In the genomic region with DNA sequence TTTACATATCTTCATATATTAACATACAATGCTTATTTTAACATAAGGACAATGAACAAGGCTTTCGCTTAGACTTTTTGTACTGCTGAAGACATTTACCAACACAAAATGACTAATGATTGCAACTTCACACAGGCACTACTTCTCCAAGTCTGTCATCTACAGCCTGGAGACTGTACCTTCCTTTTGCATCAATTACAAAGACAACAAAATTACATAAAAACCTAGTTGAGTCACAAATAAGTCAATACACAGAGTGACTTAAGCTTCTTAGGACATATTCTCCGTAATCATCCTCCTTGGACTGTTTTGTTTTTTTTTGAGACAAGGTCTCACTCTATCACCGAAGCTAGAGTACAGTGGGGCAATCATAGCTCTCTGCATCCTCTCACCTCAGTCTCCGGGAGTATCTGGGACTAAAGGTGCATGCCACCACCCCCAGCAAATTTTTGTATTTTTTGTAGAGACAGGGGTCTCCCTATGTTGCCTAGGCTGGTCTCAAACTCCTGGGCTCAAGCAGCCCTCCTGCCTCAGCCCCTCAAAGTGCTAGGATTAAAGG, we compare ENCODE assay signal across 14 cellular contexts. TPM values are rescaled to one million over a fixed set of nuclear protein-coding genes. Genes with fewer than 3 reads are reported as not detected.
A peak's percentile ranks its signal among the peaks of the same experiment; 100 is the strongest.
DNase-seq lines count a peak whose midpoint lies in the region; ATAC-seq, FAIRE-seq and TF ChIP-seq lines count a peak whose summit lies in the region.
"Had no signal": no experiment of that assay in that cellular context is flagged by ENCODE, and none has a peak within 500 bp of the region (broad histone marks: within the 10 kb centered on the region; RNA-seq: fewer than 3 reads in every experiment).

No MANE protein-coding gene starts in this region.

- H3K9ac ChIP-seq in K562 (ENCODE audit: insufficient read depth in 1 of 2, low read depth in 2 of 2, low read length in 2 of 2), result no peak overlapping the region

- in situ Hi-C loops in K562 (cut with MboI), result no loop called here

- H3K36me3 ChIP-seq in GM23338 (ENCODE audit: insufficient read depth) (no peaks in the 10 kb centered on the region), K562 (ENCODE audit: control insufficient read depth, insufficient read depth, low read length) (peaks cover 25% of the 10 kb centered on the region)

- H3F3A ChIP-seq in GM23338 (replicated peaks; ENCODE audit: low read depth), result no peaks in the 10 kb centered on the region

- peaks cover 100% of the 10 kb centered on the region for H3K79me2 ChIP-seq in GM23338 (replicated peaks; ENCODE audit: insufficient read depth)
- peaks cover 100% of the 10 kb centered on the region for H3K79me2 ChIP-seq in K562 (ENCODE audit: control insufficient read depth, insufficient read depth, low read length)

- H3K27ac ChIP-seq in GM23338 (ENCODE audit: low read depth) (no peak overlapping the region; the same call in 1 of the 2 replicates), K562 (ENCODE audit: extremely low read depth, low read depth, low read length) (no peak overlapping the region)
- H3K27ac ChIP-seq: C4-2B had no signal

- peaks cover 18% of the 10 kb centered on the region for H3K9me3 Mint-ChIP-seq in activated CD4-positive, alpha-beta T cell treated with anti-CD3 and anti-CD28 coated beads for 36 hours (ENCODE audit: low read depth)
- H3K9me3 Mint-ChIP-seq in GM23338 (no peaks in the 10 kb centered on the region), nephron progenitor cell (peaks cover 52% of the 10 kb centered on the region)
- peaks cover 2 to 29% (median 10%) of the 10 kb centered on the region in 9 donors for H3K9me3 Mint-ChIP-seq in naive thymus-derived CD8-positive, alpha-beta T cell

- H3K9me1 ChIP-seq in K562 (ENCODE audit: control insufficient read depth, insufficient read depth, low read length), result no peaks in the 10 kb centered on the region

- no peak for ATAC-seq in activated CD4-positive, alpha-beta T cell treated with anti-CD3 and anti-CD28 coated beads for 36 hours
- ATAC-seq in GM23338 (no peak), K562 (peak; percentile 14; the same call in 1 of the 3 replicates), HG02938 (IDR thresholded peaks at IDR 0.05; ENCODE audit: unreplicated experiment) (no peak)
- peak; percentile 38 to 49 for ATAC-seq in naive thymus-derived CD8-positive, alpha-beta T cell

- no peak for TF ChIP-seq RAD21 in K562 (CRISPR knock-in tag; conservative IDR thresholded peaks at IDR 0.05 in 1 of 2, IDR thresholded peaks at IDR 0.05 in 1 of 2)

- H3K4me3 Mint-ChIP-seq in activated CD4-positive, alpha-beta T cell treated with anti-CD3 and anti-CD28 coated beads for 36 hours, result no peak overlapping the region
- H3K4me3 Mint-ChIP-seq in GM23338 (no peak overlapping the region), nephron progenitor cell (no peak overlapping the region)
- peak overlapping the region; percentile 16 to 78 (median 52) for H3K4me3 Mint-ChIP-seq in naive thymus-derived CD8-positive, alpha-beta T cell

- H3K9me3 ChIP-seq in K562 (replicated peaks; ENCODE audit: control insufficient read depth, insufficient read depth, low read depth, low read length), result no peaks in the 10 kb centered on the region; the same call in 1 of the 2 replicates

- POLR2A ChIA-PET in activated CD4-positive, alpha-beta T cell treated with anti-CD3 and anti-CD28 coated beads for 36 hours (lab: Charles Lee), result no interaction called here
- POLR2A ChIA-PET in K562 (lab: Yijun Ruan, JAX), result interaction anchor here (1.0 to 1.3 kb wide), 2 partner anchors 10 to 12 kb away, joined by 3 to 4 read pairs; no protein-coding TSS in a partner anchor
- POLR2A ChIA-PET in naive thymus-derived CD8-positive, alpha-beta T cell (lab: Charles Lee), result interaction anchor here (1.2 kb wide), 1 partner anchor 15 kb away, joined by 4 read pairs; no protein-coding TSS in a partner anchor

- H3K4me3 ChIP-seq in GM23338 (no peak overlapping the region), K562 (no peak overlapping the region)

- H3K36me3 Mint-ChIP-seq in activated CD4-positive, alpha-beta T cell treated with anti-CD3 and anti-CD28 coated beads for 36 hours (ENCODE audit: low read depth), result peaks cover 40% of the 10 kb centered on the region
- H3K36me3 Mint-ChIP-seq in GM23338 (ENCODE audit: low read depth) (peaks cover 6% of the 10 kb centered on the region; the same call in 2 of the 3 replicates), nephron progenitor cell (ENCODE audit: low read depth) (peaks cover 84% of the 10 kb centered on the region)
- H3K36me3 Mint-ChIP-seq in naive thymus-derived CD8-positive, alpha-beta T cell, result peaks cover 23 to 43% (median 27%) of the 10 kb centered on the region in 3 donors

- no TSS peak for BruUV-seq in K562 (replicated peaks; lab: Mats Ljungman, UMichigan)

- H3K27me3 Mint-ChIP-seq in activated CD4-positive, alpha-beta T cell treated with anti-CD3 and anti-CD28 coated beads for 36 hours, result no peaks in the 10 kb centered on the region
- H3K27me3 Mint-ChIP-seq in GM23338 (ENCODE audit: insufficient read depth, low read depth, poor library complexity), result no peaks in the 10 kb centered on the region
- no peaks in the 10 kb centered on the region for H3K27me3 Mint-ChIP-seq in naive thymus-derived CD8-positive, alpha-beta T cell
- peaks cover 6% of the 10 kb centered on the region for H3K27me3 Mint-ChIP-seq in nephron progenitor cell (ENCODE audit: low read depth, poor library complexity)

- peaks cover 88% of the 10 kb centered on the region for H4K20me1 ChIP-seq in GM23338 (replicated peaks; ENCODE audit: insufficient read depth)
- H4K20me1 ChIP-seq in K562 (replicated peaks; ENCODE audit: control insufficient read depth, insufficient read depth, low read length), result no peaks in the 10 kb centered on the region

- DNase-seq in activated CD4-positive, alpha-beta T cell treated with anti-CD3 and anti-CD28 coated beads for 36 hours, result no peak
- DNase-seq in activated CD4-positive, alpha-beta T cell treated with anti-CD3 and anti-CD28 coated beads for 1 hour, result no peak
- DNase-seq in GM23338 (ENCODE audit: low spot score), result no peak
- DNase-seq in K562 (ENCODE audit: extremely low read depth in 1 of 4, low spot score in 3 of 4), result no peak
- no peak for DNase-seq in naive thymus-derived CD8-positive, alpha-beta T cell
- DNase-seq in nephron progenitor cell, result no peak
- no peak for DNase-seq in SIG-M5 treated with dmso at 0.1 percent for 504 hours (lab: John Stamatoyannopoulos, UW; ENCODE audit: unreplicated experiment)
- DNase-seq: activated naive CD4-positive, alpha-beta T cell treated with Interleukin-2 at 50 U/mL for 16 hours; Karpas-422; NCI-H146; NCI-H446 had no signal

- CTCF ChIA-PET in activated CD4-positive, alpha-beta T cell treated with anti-CD3 and anti-CD28 coated beads for 36 hours (lab: Charles Lee), result interaction anchor here (0.8 to 16.4 kb wide), 4 partner anchors 6 to 77 kb away, joined by 3 to 200 read pairs (median 11); no protein-coding TSS in a partner anchor
- CTCF ChIA-PET in K562 (lab: Yijun Ruan, JAX; ENCODE audit: low intra/inter-chr PET ratio), result no interaction called here

- no peaks in the 10 kb centered on the region for H3K9me2 ChIP-seq in GM23338 (ENCODE audit: insufficient read depth)

- no peak for FAIRE-seq in K562 (lab: Jason Lieb, UNC)
- FAIRE-seq: TTC549 had no signal

- TF ChIP-seq CTCF in GM23338 (conservative IDR thresholded peaks at IDR 0.05; ENCODE audit: low read depth in 2 of 2) (no peak), K562 (IDR thresholded peaks at IDR 0.05 in 2 of 3, conservative IDR thresholded peaks at IDR 0.05 in 1 of 3; ENCODE audit: insufficient read depth in 2 of 3, low read depth in 1 of 3, low read length in 3 of 3) (no peak), nephron progenitor cell (IDR thresholded peaks at IDR 0.05) (no peak)

- H3K4me1 ChIP-seq in GM23338 (ENCODE audit: insufficient read depth) (peaks cover 49% of the 10 kb centered on the region), K562 (replicated peaks in 1 of 2; ENCODE audit: control insufficient read depth in 2 of 2, insufficient read depth in 2 of 2, low read length in 2 of 2) (no peaks in the 10 kb centered on the region)

- no peak for TF ChIP-seq POLR2A in K562 (conservative IDR thresholded peaks at IDR 0.05)

- H3K27ac Mint-ChIP-seq in activated CD4-positive, alpha-beta T cell treated with anti-CD3 and anti-CD28 coated beads for 36 hours, result peak overlapping the region; percentile 18
- H3K27ac Mint-ChIP-seq in GM23338, result no peak overlapping the region
- H3K27ac Mint-ChIP-seq in naive thymus-derived CD8-positive, alpha-beta T cell, result peak overlapping the region in 9 of 10 donors; percentile 5 to 91 (median 65)
- H3K27ac Mint-ChIP-seq in nephron progenitor cell, result no peak overlapping the region

- peaks cover 88% of the 10 kb centered on the region for H3K4me1 Mint-ChIP-seq in activated CD4-positive, alpha-beta T cell treated with anti-CD3 and anti-CD28 coated beads for 36 hours
- H3K4me1 Mint-ChIP-seq in GM23338 (peaks cover 63% of the 10 kb centered on the region), nephron progenitor cell (peaks cover 5% of the 10 kb centered on the region)
- peaks cover 26 to 94% (median 83%) of the 10 kb centered on the region in 4 donors for H3K4me1 Mint-ChIP-seq in naive thymus-derived CD8-positive, alpha-beta T cell

- H2AFZ ChIP-seq in GM23338, result no peak overlapping the region
- H2AFZ ChIP-seq in K562 (ENCODE audit: low read depth, low read length), result no peak overlapping the region

- H3K27me3 ChIP-seq in GM23338 (ENCODE audit: insufficient read depth) (no peaks in the 10 kb centered on the region), K562 (ENCODE audit: control insufficient read depth in 2 of 2, insufficient read depth in 2 of 2, low read length in 2 of 2) (no peaks in the 10 kb centered on the region)

- H3K4me2 ChIP-seq in GM23338, result peak overlapping the region; percentile 45
- H3K4me2 ChIP-seq in K562 (ENCODE audit: insufficient read depth, low read length), result no peak overlapping the region

- intact Hi-C loops in activated CD4-positive, alpha-beta T cell treated with anti-CD3 and anti-CD28 coated beads for 36 hours (cut with DNase I, micrococcal nuclease), result no loop called here
- intact Hi-C loops in K562 (cut with micrococcal nuclease), result no loop called here

- TF ChIP-seq EP300 in K562 (IDR thresholded peaks at IDR 0.05; ENCODE audit: low read length), result no peak

- 98% methylated on average over 4 of the region's 4 CpGs for WGBS in K562 (ENCODE audit: insufficient coverage, low coverage, missing lambda C conversion rate)

RNA-seq across cellular contexts. Expression of gene PUM2, which starts 15.9 kb away (rescaled TPM):
- 100 to 1,000 TPM in 1 of 2 experiments, 10 to 100 TPM in 1; 78.4 to 112 TPM for total RNA-seq in activated CD4-positive, alpha-beta T cell treated with anti-CD3 and anti-CD28 coated beads for 36 hours
- 84.2 and 94.1 TPM in 2 replicates for total RNA-seq in GM23338 (2014; rRNA removed; shearing (Covaris generic))
- polyA plus RNA-seq in GM23338 (2016; fragmentation: Nextera tagmentation; extraction: Ambion mirVana) (27.8 and 29.9 TPM in 2 replicates), K562 (2011; rRNA removed) (55.9 and 61.9 TPM in 2 replicates), K562 (2014; fragmentation: Illumina TruSeq; extraction: Trizol) (32.7 and 35.2 TPM in 2 replicates), K562 (2014; fragmentation: Nextera tagmentation; extraction: Ambion mirVana) (10 to 100 TPM; 13.4 to 15.8 TPM), K562 (2014; rRNA removed) (28.3 and 31.3 TPM in 2 replicates)
- total RNA-seq in K562 (2011; cell fraction: chromatin; rRNA removed; ENCODE audit: low replicate concordance), result 52.0 and 148 TPM in 2 replicates
- 31.0 and 34.6 TPM in 2 replicates for total RNA-seq in K562 (2011; cell fraction: nucleolus; rRNA removed)
- 58.1 and 92.7 TPM in 2 replicates for total RNA-seq in K562 (2011; cell fraction: nucleoplasm; rRNA removed)
- total RNA-seq in K562 (2014; rRNA removed) (14.9 and 18.0 TPM in 2 replicates), K562 (2014; rRNA removed; fragmentation: Illumina TruSeq; extraction: Trizol) (33.3 and 46.5 TPM in 2 replicates), K562 (2015; rRNA removed; fragmentation: Illumina TruSeq; extraction: Trizol) (22.3 and 25.5 TPM in 2 replicates), K562 (2021) (53.3 and 56.7 TPM in 2 replicates)
- 41.9 and 45.4 TPM in 2 replicates for polyA plus RNA-seq in K562 (2011; cell fraction: cytosol; rRNA removed)
- 33.0 and 42.9 TPM in 2 replicates for polyA plus RNA-seq in K562 (2011; cell fraction: nucleus; rRNA removed)
- 31.0 and 33.6 TPM in 2 replicates for polyA plus RNA-seq in K562 (2012)
- 215 and 217 TPM in 2 replicates for polyA minus RNA-seq in K562 (2011; rRNA and poly(A)+ RNA removed)
- 63.1 and 74.2 TPM in 2 replicates for polyA minus RNA-seq in K562 (2011; cell fraction: cytosol; rRNA and poly(A)+ RNA removed)
- polyA minus RNA-seq in K562 (2011; cell fraction: nucleus; rRNA and poly(A)+ RNA removed), result 59.4 and 93.3 TPM in 2 replicates
- 100 to 1,000 TPM; 175 to 177 TPM for total RNA-seq in naive thymus-derived CD8-positive, alpha-beta T cell
- 10 to 100 TPM; 17.1 to 19.0 (median 18.0) TPM for polyA plus RNA-seq in naive thymus-derived CD8-positive, alpha-beta T cell

Comparison
In these comparisons a context has a peak if more than half of its experiments do, and no peak if none do; other contexts are left out.
1. ATAC-seq: peak in K562 (single experiment) and naive thymus-derived CD8-positive, alpha-beta T cell (2 of 2); none in activated CD4-positive, alpha-beta T cell treated with anti-CD3 and anti-CD28 coated beads for 36 hours (single experiment), GM23338 (single experiment) and HG02938 (single experiment).
2. H3K27ac Mint-ChIP-seq: peak in activated CD4-positive, alpha-beta T cell treated with anti-CD3 and anti-CD28 coated beads for 36 hours (single experiment) and naive thymus-derived CD8-positive, alpha-beta T cell (9 of 10); none in GM23338 (single experiment) and nephron progenitor cell (single experiment).
3. H3K4me3 Mint-ChIP-seq: peak in naive thymus-derived CD8-positive, alpha-beta T cell (10 of 10); none in activated CD4-positive, alpha-beta T cell treated with anti-CD3 and anti-CD28 coated beads for 36 hours (single experiment), GM23338 (single experiment) and nephron progenitor cell (single experiment).